15 cellular contexts compared by ENCODE assay signal in genomic region chr3:36557708-36558100, GRCh38.
"Had no signal": no experiment of that assay in that cellular context is flagged by ENCODE, and none has a peak within 500 bp of the region (broad histone marks: within the 10 kb centered on the region; RNA-seq: fewer than 3 reads in every experiment).

No MANE protein-coding gene starts in this region.

- ATAC-seq: activated CD4-positive, CD25-positive, alpha-beta regulatory T cell treated with anti-CD3 and anti-CD28 coated beads, Interleukin-2, amount 50 U/mL, for 24 hours; foreskin keratinocyte; left ventricle myocardium superior; natural killer cell had no signal

- H3K36me3 ChIP-seq: brain microvascular endothelial cell had no signal

- H3K27ac ChIP-seq: brain microvascular endothelial cell, foreskin keratinocyte had no signal

- DNase-seq: activated CD4-positive, alpha-beta T cell treated with anti-CD3 and anti-CD28 coated beads, Interleukin-2, amount 50 U/mL, for 1 hour; activated naive CD4-positive, alpha-beta T cell; activated naive CD8-positive, alpha-beta T cell treated with anti-CD3 and anti-CD28 coated beads, Interleukin-2, amount 10 ng/mL, durations not matched to agents 7 days and 5 days; anterior cingulate cortex; brain microvascular endothelial cell; cortex of kidney; effector CD8-positive, alpha-beta T cell; foreskin keratinocyte; left ventricle myocardium superior; natural killer cell; small intestine; stimulated activated CD4-positive, alpha-beta T cell treated with anti-CD3 and anti-CD28 coated beads, Interleukin-4, amount 100 ng/mL, for 4 hours; stimulated activated CD8-positive, alpha-beta memory T cell treated with anti-CD3 and anti-CD28 coated beads, Interleukin-4, amount 100 ng/mL, for 48 hours; T1000 had no signal

- H3K27me3 ChIP-seq: brain microvascular endothelial cell, foreskin keratinocyte had no signal

- H3K4me1 ChIP-seq: foreskin keratinocyte had no signal
